1 cellular context compared by ENCODE assay signal in genomic region chr2:173359231-173359630, GRCh38.
TF ChIP-seq lines count a peak whose summit lies in the region.

No MANE protein-coding gene starts in this region.

TF ChIP-seq in GM12878, 131 proteins besides CTCF, POLR2A, EP300 and RAD21 (continued from another document):
- TF ChIP-seq ZNF592 (IDR thresholded peaks at IDR 0.05) (no peak), HCFC1 (IDR thresholded peaks at IDR 0.05; ENCODE audit: low read length) (no peak), MYC (IDR thresholded peaks at IDR 0.05; ENCODE audit: insufficient read depth, insufficient read length, insufficient replicate concordance, low read length, severe bottlenecking) (no peak), BCLAF1 (IDR thresholded peaks at IDR 0.05) (no peak), RELA (IDR thresholded peaks at IDR 0.05; ENCODE audit: borderline replicate concordance, partially characterized antibody) (no peak), SMARCA5 (IDR thresholded peaks at IDR 0.05) (no peak), PBX3 (IDR thresholded peaks at IDR 0.05; ENCODE audit: insufficient replicate concordance, low read depth, low read length) (peak; percentile 22), NFYA (IDR thresholded peaks at IDR 0.05; ENCODE audit: borderline replicate concordance, low read depth, low read length) (no peak), YY1 (IDR thresholded peaks at IDR 0.05; ENCODE audit: low read depth, low read length) (no peak)
